ENCODE assay signal across 20 cellular contexts in the genomic region with DNA sequence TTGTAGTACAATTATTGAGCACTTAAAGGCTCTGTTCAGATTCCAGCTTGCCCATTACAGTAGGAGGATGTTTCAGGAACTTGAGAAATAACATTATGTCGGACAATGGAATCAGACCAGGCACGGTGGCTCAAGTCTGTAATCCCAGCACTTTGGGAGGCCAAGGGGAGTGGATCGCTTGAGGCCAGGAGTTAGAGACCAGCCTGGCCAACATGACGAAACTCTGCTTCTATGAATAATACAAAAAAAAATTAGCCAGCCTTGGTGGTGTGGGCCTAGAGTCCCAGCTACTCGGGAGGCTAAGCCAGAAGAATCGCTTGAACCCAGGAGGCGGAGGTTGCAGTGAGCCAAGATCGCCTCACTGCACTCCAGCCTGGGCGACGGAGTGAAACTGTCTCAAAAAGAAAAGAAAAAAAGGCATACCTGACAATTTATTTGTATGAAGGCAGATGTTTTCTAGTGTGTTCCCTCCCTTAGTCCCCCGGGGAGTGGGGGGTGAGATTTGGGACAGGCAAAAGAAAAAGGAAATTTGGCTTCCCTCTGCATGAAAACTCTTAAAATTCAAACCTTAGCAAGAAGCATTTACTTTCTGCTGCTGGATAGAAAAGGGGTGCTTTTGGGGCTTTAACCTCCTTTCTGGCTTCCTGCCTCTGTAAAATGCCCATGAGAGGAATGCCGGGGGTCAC. TPM values are rescaled to one million over a fixed set of nuclear protein-coding genes. Genes with fewer than 3 reads are reported as not detected.
DNase-seq lines count a peak whose midpoint lies in the region; ATAC-seq and TF ChIP-seq lines count a peak whose summit lies in the region.
"Had no signal": no experiment of that assay in that cellular context is flagged by ENCODE, and none has a peak within 500 bp of the region (broad histone marks: within the 10 kb centered on the region; RNA-seq: fewer than 3 reads in every experiment).

No MANE protein-coding gene starts in this region.

- ATAC-seq in Panc1 (no peak), gastroesophageal sphincter (peak; percentile 72)

- H3K4me3 ChIP-seq in Panc1 (ENCODE audit: low read depth in 2 of 2, low read length in 2 of 2) (no peak overlapping the region), gastroesophageal sphincter (no peak overlapping the region)
- H3K4me3 ChIP-seq: colonic mucosa, lung, stomach, vagina had no signal

- H3K27ac ChIP-seq in Panc1 (ENCODE audit: low read length) (peak overlapping the region; percentile 37; the same call in 1 of the 2 replicates), gastroesophageal sphincter (no peak overlapping the region)
- H3K27ac ChIP-seq: colonic mucosa, stomach, vagina had no signal

- H3K27ac Mint-ChIP-seq in Calu3 (ENCODE audit: unreplicated experiment) (peak overlapping the region; percentile 95), neural crest cell (ENCODE audit: unreplicated experiment) (peak overlapping the region; percentile 73)
- H3K27ac Mint-ChIP-seq: nephron progenitor cell had no signal

- peak overlapping the region; percentile 37 for H3K4me3 Mint-ChIP-seq in Calu3 (ENCODE audit: low read depth, unreplicated experiment)
- peak overlapping the region; percentile 24 for H3K4me3 Mint-ChIP-seq in neural crest cell
- H3K4me3 Mint-ChIP-seq: CD4-positive, CD25-positive, alpha-beta regulatory T cell; nephron progenitor cell had no signal

- POLR2A ChIA-PET in Panc1 (lab: Charles Lee), result no interaction called here

- H3K36me3 ChIP-seq in Panc1 (ENCODE audit: control insufficient read depth, insufficient read depth, low read length) (no peaks in the 10 kb centered on the region), gastroesophageal sphincter (no peaks in the 10 kb centered on the region)
- H3K36me3 ChIP-seq: colonic mucosa, stomach, vagina had no signal

- CTCF ChIA-PET in Calu3 (lab: Charles Lee) (interaction anchor here (0.6 to 1.2 kb wide), 4 partner anchors 11 to 220 kb away, joined by 3 to 6 read pairs (median 4); no protein-coding TSS in a partner anchor), Panc1 (lab: Charles Lee) (no interaction called here)

- H3K9me3 ChIP-seq in Panc1 (ENCODE audit: control insufficient read depth, insufficient read depth, low read depth, low read length) (no peaks in the 10 kb centered on the region), gastroesophageal sphincter (no peaks in the 10 kb centered on the region)
- H3K9me3 ChIP-seq: colonic mucosa, stomach, vagina had no signal

- TF ChIP-seq CTCF in Calu3 (IDR thresholded peaks at IDR 0.05; ENCODE audit: unreplicated experiment) (no peak), Panc1 (IDR thresholded peaks at IDR 0.05) (no peak), gastroesophageal sphincter (IDR thresholded peaks at IDR 0.05) (no peak), neural crest cell (conservative IDR thresholded peaks at IDR 0.05) (no peak)

- H3K27me3 ChIP-seq in Panc1 (ENCODE audit: control insufficient read depth, insufficient read depth, low read length), result no peaks in the 10 kb centered on the region
- peaks cover 12% of the 10 kb centered on the region for H3K27me3 ChIP-seq in gastroesophageal sphincter
- H3K27me3 ChIP-seq: colonic mucosa, vagina had no signal

- in situ Hi-C loops in Panc1 (cut with HindIII; ENCODE audit: low pct_unique_long_range_greater_than_20kb, low sequenced_read_pairs), result no loop called here

- H3K27me3 Mint-ChIP-seq in Calu3 (ENCODE audit: unreplicated experiment) (no peaks in the 10 kb centered on the region), neural crest cell (ENCODE audit: low read depth) (no peaks in the 10 kb centered on the region)

- H3K9me3 Mint-ChIP-seq in Calu3 (ENCODE audit: low read depth, unreplicated experiment) (no peaks in the 10 kb centered on the region), neural crest cell (no peaks in the 10 kb centered on the region)
- H3K9me3 Mint-ChIP-seq: nephron progenitor cell had no signal

- intact Hi-C loops in Calu3 (cut with micrococcal nuclease; ENCODE audit: unreplicated experiment), result loop anchor here (1.0 kb wide), 1 partner anchor 62 kb away; no protein-coding TSS in a partner anchor
- intact Hi-C loops in Panc1 (cut with micrococcal nuclease; ENCODE audit: unreplicated experiment), result no loop called here

- BruUV-seq in Calu3 (replicated peaks; lab: Mats Ljungman, UMichigan) (no TSS peak), Panc1 (replicated peaks; lab: Mats Ljungman, UMichigan) (no TSS peak)

- TF ChIP-seq POLR2A in gastroesophageal sphincter (IDR thresholded peaks at IDR 0.05), result no peak

- peaks cover 67% of the 10 kb centered on the region for H3K4me1 Mint-ChIP-seq in Calu3 (ENCODE audit: low read depth, unreplicated experiment)
- peaks cover 59% of the 10 kb centered on the region for H3K4me1 Mint-ChIP-seq in neural crest cell

- H3K36me3 Mint-ChIP-seq in Calu3 (ENCODE audit: insufficient read depth, unreplicated experiment), result peaks cover 28% of the 10 kb centered on the region
- H3K36me3 Mint-ChIP-seq in neural crest cell (ENCODE audit: low read depth), result no peaks in the 10 kb centered on the region
- H3K36me3 Mint-ChIP-seq: CD4-positive, CD25-positive, alpha-beta regulatory T cell had no signal

- DNase-seq in Calu3, result no peak
- no peak for DNase-seq in Panc1 (ENCODE audit: low read depth, low spot score)
- DNase-seq in neural crest cell (ENCODE audit: low read depth, low spot score), result no peak
- no peak for DNase-seq in kidney glomerular epithelial cell (lab: John Stamatoyannopoulos, UW)
- no peak for DNase-seq in NCI-H69 (lab: John Stamatoyannopoulos, UW)
- DNase-seq in mesenteric fat pad (ENCODE audit: low spot score), result no peak
- no peak for DNase-seq in activated CD4-positive, alpha-beta T cell treated with anti-CD3 and anti-CD28 coated beads for 1 hour
- DNase-seq: ACHN; amniotic stem cell; CD4-positive, CD25-positive, alpha-beta regulatory T cell; colonic mucosa; DND-41; NCI-H1694 treated with DMSO at 0.1 percent for 48 hours; nephron progenitor cell; SHP77; stomach; T-helper 2 cell had no signal

- TF ChIP-seq EP300 in gastroesophageal sphincter (IDR thresholded peaks at IDR 0.05), result no peak

- H3K4me1 ChIP-seq in Panc1 (ENCODE audit: control insufficient read depth, insufficient read depth, low read length) (peaks cover 4% of the 10 kb centered on the region), gastroesophageal sphincter (peaks cover 0 to 8% (median 0%) of the 10 kb centered on the region in 3 donors)
- H3K4me1 ChIP-seq: colonic mucosa, stomach had no signal

- WGBS in gastroesophageal sphincter (ENCODE audit: low coverage in 1 of 2), 2 donors, result 56 to 58% methylated on average over 8 to 12 of the region's 12 CpGs

RNA-seq across cellular contexts. Expression of a gene that starts 13.8 kb away (rescaled TPM):
- 124 and 150 TPM in 2 replicates for total RNA-seq in Calu3 (2022)
- total RNA-seq in Panc1 (2021; ENCODE audit: unreplicated experiment), result 49.8 TPM
- polyA plus RNA-seq in Panc1 (2012; ENCODE audit: insufficient read length), result 33.3 TPM
- 100 to 1,000 TPM in 2 of 4 donors, 10 to 100 TPM in 2; 48.3 to 128 (median 96.2) TPM for total RNA-seq in gastroesophageal sphincter
- total RNA-seq in neural crest cell, result 171 and 180 TPM in 2 replicates
- 46.6 TPM for total RNA-seq in mesenteric fat pad
